ENCODE assay signal across 9 cellular contexts in genomic region chr18:35256947-35257346, GRCh38.
"Had no signal": no experiment of that assay in that cellular context is flagged by ENCODE, and none has a peak within 500 bp of the region (broad histone marks: within the 10 kb centered on the region; RNA-seq: fewer than 3 reads in every experiment).

No MANE protein-coding gene starts in this region.

- H3K4me1 ChIP-seq: HAP-1 had no signal

- H3K9ac ChIP-seq: GM23248 had no signal

- H3K27ac ChIP-seq: GM23248, HL-60 had no signal

- H3K27ac Mint-ChIP-seq: HFFc6, IgD-negative memory B cell had no signal

- H3K36me3 ChIP-seq: HAP-1 had no signal

- H2AFZ ChIP-seq: GM23248 had no signal

- H3K9me3 ChIP-seq: HAP-1 had no signal

- DNase-seq: GM23248, GOT3, H7, HFFc6, KG1 had no signal

- H3K27me3 Mint-ChIP-seq: IgD-negative memory B cell had no signal

- H3K4me1 Mint-ChIP-seq: IgD-negative memory B cell had no signal

- H3K4me3 ChIP-seq: GM23248, HAP-1 had no signal

- H3K4me3 Mint-ChIP-seq: HFFc6 had no signal

- ATAC-seq: HCT116 had no signal
